Comparison of ENCODE assay signal across 16 cellular contexts in genomic region chrX:150269613-150270254, GRCh38.
DNase-seq lines count a peak whose midpoint lies in the region; ATAC-seq, FAIRE-seq and TF ChIP-seq lines count a peak whose summit lies in the region.
"Had no signal": no experiment of that assay in that cellular context is flagged by ENCODE, and none has a peak within 500 bp of the region (broad histone marks: within the 10 kb centered on the region; RNA-seq: fewer than 3 reads in every experiment).

No MANE protein-coding gene starts in this region.

- H3K27ac ChIP-seq in HepG2 (ENCODE audit: extremely low read length, insufficient read depth, low read length), result peak overlapping the region; percentile 61
- H3K27ac ChIP-seq: brain microvascular endothelial cell, esophagus squamous epithelium had no signal

- peak; percentile 100 for FAIRE-seq in HepG2 (lab: Jason Lieb, UNC)

- intact Hi-C loops in HepG2 (cut with micrococcal nuclease; ENCODE audit: unreplicated experiment), result no loop called here

- no peak for TF ChIP-seq CTCF in brain (conservative IDR thresholded peaks at IDR 0.05)
- no peak for TF ChIP-seq CTCF in HepG2 (CRISPR knock-in tag; IDR thresholded peaks at IDR 0.05)
- no peak for TF ChIP-seq CTCF in type B pancreatic cell (conservative IDR thresholded peaks at IDR 0.05)

- TF ChIP-seq EP300 in HepG2 (IDR thresholded peaks at IDR 0.05; ENCODE audit: low read depth in 2 of 2, low read length in 2 of 2) (no peak), HepG2 (CRISPR knock-in tag; IDR thresholded peaks at IDR 0.05; ENCODE audit: borderline replicate concordance) (no peak)

- H3K36me3 Mint-ChIP-seq in brain, result no peaks in the 10 kb centered on the region
- H3K36me3 Mint-ChIP-seq in type B pancreatic cell, result no peaks in the 10 kb centered on the region
- peaks cover 2% of the 10 kb centered on the region for H3K36me3 Mint-ChIP-seq in T-helper 17 cell (ENCODE audit: low read depth)
- H3K36me3 Mint-ChIP-seq: CD4-positive, CD25-positive, alpha-beta regulatory T cell; T-cell had no signal

- CTCF ChIA-PET in HepG2 (lab: Yijun Ruan, JAX; ENCODE audit: low intra/inter-chr PET ratio, low total read pairs), result no interaction called here

- H3K4me1 Mint-ChIP-seq in brain (peaks cover 9% of the 10 kb centered on the region), type B pancreatic cell (ENCODE audit: unreplicated experiment) (peaks cover 4% of the 10 kb centered on the region), T-helper 17 cell (no peaks in the 10 kb centered on the region)
- H3K4me1 Mint-ChIP-seq: CD4-positive, CD25-positive, alpha-beta regulatory T cell; T-cell had no signal

- no TSS peak for BruUV-seq in HepG2 (replicated peaks; lab: Mats Ljungman, UMichigan)

- no peaks in the 10 kb centered on the region for H3K27me3 ChIP-seq in HepG2 (ENCODE audit: control insufficient read depth in 1 of 2, insufficient read depth in 2 of 2, low read length in 2 of 2)
- H3K27me3 ChIP-seq: brain microvascular endothelial cell, esophagus squamous epithelium had no signal

- in situ Hi-C loops in HepG2 (cut with HindIII; ENCODE audit: extremely low pct_ligation_motif_present, low pct_unique_long_range_greater_than_20kb), result no loop called here

- no peak overlapping the region for H2AFZ ChIP-seq in HepG2 (ENCODE audit: low read length)

- no peak for TF ChIP-seq POLR2A in HepG2 (IDR thresholded peaks at IDR 0.05; ENCODE audit: insufficient read depth in 1 of 2, low read depth in 2 of 2, low read length in 2 of 2)

- H3K4me3 Mint-ChIP-seq in brain, result peak overlapping the region in 3 of 5 experiments; percentile 9 to 34 (median 18)
- H3K4me3 Mint-ChIP-seq in type B pancreatic cell, result peak overlapping the region; percentile 39
- no peak overlapping the region for H3K4me3 Mint-ChIP-seq in T-helper 17 cell
- H3K4me3 Mint-ChIP-seq: CD4-positive, CD25-positive, alpha-beta regulatory T cell; T-cell had no signal

- H3K4me3 ChIP-seq in HepG2 (replicated peaks in 1 of 3; ENCODE audit: insufficient read depth in 1 of 3, low read depth in 2 of 3, low read length in 3 of 3), result peak overlapping the region in 1 of 3 experiments; percentile 10; a peak in 1 of 6 replicates
- H3K4me3 ChIP-seq: esophagus squamous epithelium had no signal

- peak overlapping the region in 4 of 5 experiments; percentile 9 to 27 (median 18) for H3K27ac Mint-ChIP-seq in brain
- H3K27ac Mint-ChIP-seq in type B pancreatic cell, result no peak overlapping the region
- no peak overlapping the region for H3K27ac Mint-ChIP-seq in T-helper 17 cell
- H3K27ac Mint-ChIP-seq: CD4-positive, CD25-positive, alpha-beta regulatory T cell; T-cell had no signal

- H3K27me3 Mint-ChIP-seq in brain, result peaks cover 4% of the 10 kb centered on the region
- no peaks in the 10 kb centered on the region for H3K27me3 Mint-ChIP-seq in type B pancreatic cell
- H3K27me3 Mint-ChIP-seq in T-helper 17 cell, result peaks cover 6% of the 10 kb centered on the region

- 0% methylated on average over 8 of the region's 10 CpGs for WGBS in HepG2 (ENCODE audit: low lambda C conversion rate)

- POLR2A ChIA-PET in HepG2 (lab: Yijun Ruan, JAX), result no interaction called here

- H4K20me1 ChIP-seq in HepG2 (ENCODE audit: insufficient read depth, low read length), result no peaks in the 10 kb centered on the region

- H3K4me2 ChIP-seq in HepG2 (ENCODE audit: low read depth, low read length), result peak overlapping the region; percentile 62

- H3K79me2 ChIP-seq in HepG2 (ENCODE audit: insufficient read depth, low read length), result no peaks in the 10 kb centered on the region

- H3K9me3 ChIP-seq in HepG2 (ENCODE audit: low read length) (no peaks in the 10 kb centered on the region), T-helper 17 cell (ENCODE audit: control insufficient read depth, low read length, poor library complexity, severe bottlenecking) (no peaks in the 10 kb centered on the region)
- H3K9me3 ChIP-seq: esophagus squamous epithelium had no signal

- H3K9ac ChIP-seq in HepG2 (ENCODE audit: insufficient read depth, low read depth, low read length), result no peak overlapping the region

- H3K36me3 ChIP-seq in HepG2 (replicated peaks in 1 of 2; ENCODE audit: control insufficient read depth in 1 of 2, insufficient read depth in 2 of 2, low read length in 2 of 2), result no peaks in the 10 kb centered on the region
- H3K36me3 ChIP-seq: brain microvascular endothelial cell, esophagus squamous epithelium had no signal

- no peak for TF ChIP-seq RAD21 in HepG2 (CRISPR knock-in tag; IDR thresholded peaks at IDR 0.05)

- peaks cover 47% of the 10 kb centered on the region for H3K4me1 ChIP-seq in HepG2 (ENCODE audit: insufficient read depth, low read length)
- H3K4me1 ChIP-seq: esophagus squamous epithelium had no signal

- ATAC-seq in HepG2, result peak; percentile 93
- ATAC-seq in T-helper 17 cell, result no peak
- ATAC-seq: left cardiac atrium, T-cell had no signal

- H3K9me3 Mint-ChIP-seq in brain, result peaks cover 0 to 7% (median 0%) of the 10 kb centered on the region in 5 experiments
- peaks cover 5% of the 10 kb centered on the region for H3K9me3 Mint-ChIP-seq in type B pancreatic cell
- H3K9me3 Mint-ChIP-seq: CD4-positive, CD25-positive, alpha-beta regulatory T cell; T-cell had no signal

- DNase-seq in HuH-7 (ENCODE audit: low spot score), result peak; percentile 53
- peak; percentile 92 for DNase-seq in HepG2 (ENCODE audit: low spot score)
- no peak for DNase-seq in type B pancreatic cell (ENCODE audit: extremely low spot score, unreplicated experiment)
- no peak for DNase-seq in T-helper 17 cell
- DNase-seq in NCI-H128 (lab: John Stamatoyannopoulos, UW; ENCODE audit: unreplicated experiment), result no peak
- DNase-seq in AML-193 (lab: John Stamatoyannopoulos, UW), result no peak
- DNase-seq: activated naive CD4-positive, alpha-beta T cell; brain microvascular endothelial cell; CD4-positive, CD25-positive, alpha-beta regulatory T cell; esophagus squamous epithelium; left cardiac atrium; NCI-H2029; NCI-H774; RPMI8226; T-cell had no signal

TF ChIP-seq in HepG2, 621 proteins besides CTCF, POLR2A, EP300 and RAD21 (continues in another document):
- TF ChIP-seq ARID5B (CRISPR knock-in tag; IDR thresholded peaks at IDR 0.05), result 0 out of 2 replicates have a peak, but pooled peaks have one; percentile 25
- TF ChIP-seq, protein P1, sequence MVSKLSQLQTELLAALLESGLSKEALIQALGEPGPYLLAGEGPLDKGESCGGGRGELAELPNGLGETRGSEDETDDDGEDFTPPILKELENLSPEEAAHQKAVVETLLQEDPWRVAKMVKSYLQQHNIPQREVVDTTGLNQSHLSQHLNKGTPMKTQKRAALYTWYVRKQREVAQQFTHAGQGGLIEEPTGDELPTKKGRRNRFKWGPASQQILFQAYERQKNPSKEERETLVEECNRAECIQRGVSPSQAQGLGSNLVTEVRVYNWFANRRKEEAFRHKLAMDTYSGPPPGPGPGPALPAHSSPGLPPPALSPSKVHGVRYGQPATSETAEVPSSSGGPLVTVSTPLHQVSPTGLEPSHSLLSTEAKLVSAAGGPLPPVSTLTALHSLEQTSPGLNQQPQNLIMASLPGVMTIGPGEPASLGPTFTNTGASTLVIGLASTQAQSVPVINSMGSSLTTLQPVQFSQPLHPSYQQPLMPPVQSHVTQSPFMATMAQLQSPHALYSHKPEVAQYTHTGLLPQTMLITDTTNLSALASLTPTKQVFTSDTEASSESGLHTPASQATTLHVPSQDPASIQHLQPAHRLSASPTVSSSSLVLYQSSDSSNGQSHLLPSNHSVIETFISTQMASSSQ (IDR thresholded peaks at IDR 0.05; ENCODE audit: low read depth), result peak; percentile 91
- TF ChIP-seq, protein P1 (CRISPR knock-in tag; IDR thresholded peaks at IDR 0.05; ENCODE audit: borderline replicate concordance), result peak; percentile 94

Comparison
In these comparisons a context has a peak if more than half of its experiments do, and no peak if none do; other contexts are left out.
1. DNase-seq: peak in HuH-7 (single experiment) and HepG2 (single experiment); none in type B pancreatic cell (single experiment), T-helper 17 cell (0 of 3), NCI-H128 (single experiment) and AML-193 (0 of 2).
2. H3K27ac Mint-ChIP-seq: peak in brain (4 of 5); none in type B pancreatic cell (single experiment) and T-helper 17 cell (single experiment).